ENCODE assay signal across 11 cellular contexts in the genomic region with DNA sequence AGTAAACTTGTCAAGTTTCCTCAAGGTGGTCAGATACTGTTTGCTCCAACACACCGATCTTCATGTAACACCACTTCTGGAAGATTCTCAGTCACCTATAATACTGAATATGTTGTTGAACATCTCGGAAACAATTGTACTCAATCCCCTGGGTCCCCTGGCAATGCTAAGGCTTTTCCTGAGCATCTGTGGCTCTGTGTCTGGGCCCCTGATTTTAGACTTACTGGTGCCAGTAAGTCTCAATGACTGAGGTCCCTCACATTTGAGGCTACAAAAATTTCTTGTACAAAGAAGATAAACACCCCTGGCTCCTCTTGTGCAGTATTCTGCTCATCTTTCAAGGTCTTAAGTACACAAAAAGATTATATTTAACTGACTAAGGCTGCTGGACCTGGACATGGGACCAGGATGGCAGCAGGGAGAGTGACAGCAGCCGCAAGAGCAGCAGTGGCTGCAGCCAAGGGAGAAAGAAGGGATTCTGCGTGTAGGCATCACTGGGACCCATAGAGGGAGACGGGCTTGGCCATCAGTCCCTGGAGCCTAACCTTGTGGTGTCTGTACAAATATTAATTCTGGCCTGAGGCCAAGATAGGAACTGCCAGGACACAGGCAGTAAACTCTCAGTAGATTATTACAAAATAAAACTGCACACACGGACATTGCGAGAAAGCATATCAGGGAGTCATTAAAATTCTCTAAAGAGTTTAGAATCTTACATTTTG. TPM values are rescaled to one million over a fixed set of nuclear protein-coding genes. Genes with fewer than 3 reads are reported as not detected.
DNase-seq lines count a peak whose midpoint lies in the region; ATAC-seq and TF ChIP-seq lines count a peak whose summit lies in the region.
"Had no signal": no experiment of that assay in that cellular context is flagged by ENCODE, and none has a peak within 500 bp of the region (broad histone marks: within the 10 kb centered on the region; RNA-seq: fewer than 3 reads in every experiment).

No MANE protein-coding gene starts in this region.

- TF ChIP-seq CTCF in BE2C (IDR thresholded peaks at IDR 0.05; ENCODE audit: low read depth, low read length) (peak; percentile 61), ovary (IDR thresholded peaks at IDR 0.05) (no peak)

- H3K27me3 ChIP-seq in BE2C: no peaks in the 10 kb centered on the region
- H3K27me3 ChIP-seq in ovary: no peaks in the 10 kb centered on the region
- H3K27me3 ChIP-seq: BLaER1 had no signal

- H3K4me3 ChIP-seq in BE2C (ENCODE audit: low read depth, low read length) (peak overlapping the region; percentile 33), ovary (no peak overlapping the region)
- H3K4me3 ChIP-seq: BLaER1 had no signal

- DNase-seq in BE2C: peak; percentile 87
- peak; percentile 61 for DNase-seq in HEK293T (ENCODE audit: extremely low spot score)
- peak; percentile 81 for DNase-seq in NCI-H82 treated with DMSO at 0.1 percent for 48 hours (lab: John Stamatoyannopoulos, UW; ENCODE audit: unreplicated experiment)
- peak; percentile 40 for DNase-seq in glomerular visceral epithelial cell (ENCODE audit: extremely low spot score)
- DNase-seq in ovary: no peak
- no peak for DNase-seq in activated CD4-positive, alpha-beta T cell treated with anti-CD3 and anti-CD28 coated beads for 1 hour
- no peak for DNase-seq in NCI-H226
- DNase-seq: T-cell had no signal

- intact Hi-C loops in ovary (cut with DNase I): no loop called here

- no peak for TF ChIP-seq EP300 in ovary (IDR thresholded peaks at IDR 0.05)

- no peak overlapping the region for H3K27ac ChIP-seq in ovary
- H3K27ac ChIP-seq: BLaER1, epithelial cell of prostate had no signal

- H3K36me3 ChIP-seq in BE2C (no peaks in the 10 kb centered on the region), ovary (no peaks in the 10 kb centered on the region)
- H3K36me3 ChIP-seq: BLaER1 had no signal

- POLR2A ChIA-PET in HEK293T (lab: Yijun Ruan, JAX): no interaction called here

- H3K4me1 ChIP-seq in BE2C: peaks cover 18% of the 10 kb centered on the region
- no peaks in the 10 kb centered on the region for H3K4me1 ChIP-seq in ovary (ENCODE audit: insufficient read depth)
- H3K4me1 ChIP-seq: BLaER1 had no signal

- WGBS in ovary, 3 donors: 51 to 63% (median 56%) methylated on average over 7 of the region's 7 CpGs

- no peaks in the 10 kb centered on the region for H3K9me3 ChIP-seq in BE2C
- no peaks in the 10 kb centered on the region for H3K9me3 ChIP-seq in ovary

- CTCF ChIA-PET in HEK293T (lab: Yijun Ruan, JAX): no interaction called here

- no peak for ATAC-seq in GM21390 (IDR thresholded peaks at IDR 0.05; ENCODE audit: unreplicated experiment)
- ATAC-seq: T-cell had no signal

- TF ChIP-seq POLR2A in ovary (IDR thresholded peaks at IDR 0.05): no peak

TF ChIP-seq in HEK293T, 16 proteins besides CTCF, POLR2A, EP300 and RAD21:
- TF ChIP-seq FOXK2 (IDR thresholded peaks at IDR 0.05): no peak
- TF ChIP-seq, protein P1, sequence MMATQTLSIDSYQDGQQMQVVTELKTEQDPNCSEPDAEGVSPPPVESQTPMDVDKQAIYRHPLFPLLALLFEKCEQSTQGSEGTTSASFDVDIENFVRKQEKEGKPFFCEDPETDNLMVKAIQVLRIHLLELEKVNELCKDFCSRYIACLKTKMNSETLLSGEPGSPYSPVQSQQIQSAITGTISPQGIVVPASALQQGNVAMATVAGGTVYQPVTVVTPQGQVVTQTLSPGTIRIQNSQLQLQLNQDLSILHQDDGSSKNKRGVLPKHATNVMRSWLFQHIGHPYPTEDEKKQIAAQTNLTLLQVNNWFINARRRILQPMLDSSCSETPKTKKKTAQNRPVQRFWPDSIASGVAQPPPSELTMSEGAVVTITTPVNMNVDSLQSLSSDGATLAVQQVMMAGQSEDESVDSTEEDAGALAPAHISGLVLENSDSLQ (IDR thresholded peaks at IDR 0.05): peak; percentile 21; the same call in 1 of the 2 replicates

RNA-seq across cellular contexts. Expression of a gene that starts 49.0 kb away (rescaled TPM):
- 47.9 TPM for polyA plus RNA-seq in BE2C (2012; ENCODE audit: insufficient read depth, insufficient read length, low read depth)
- 10 to 100 TPM; 48.6 to 99.3 (median 77.8) TPM for total RNA-seq in ovary
- polyA plus RNA-seq in ovary: 10 to 100 TPM; 14.9 to 44.2 TPM

Comparison
In these comparisons a context has a peak if more than half of its experiments do, and no peak if none do; other contexts are left out.
1. DNase-seq: peak in BE2C (single experiment), HEK293T (single experiment), NCI-H82 treated with DMSO at 0.1 percent for 48 hours (single experiment) and glomerular visceral epithelial cell (single experiment); none in ovary (0 of 5), activated CD4-positive, alpha-beta T cell treated with anti-CD3 and anti-CD28 coated beads for 1 hour (single experiment) and NCI-H226 (single experiment).